9 cellular contexts compared by ENCODE assay signal in the genomic region with DNA sequence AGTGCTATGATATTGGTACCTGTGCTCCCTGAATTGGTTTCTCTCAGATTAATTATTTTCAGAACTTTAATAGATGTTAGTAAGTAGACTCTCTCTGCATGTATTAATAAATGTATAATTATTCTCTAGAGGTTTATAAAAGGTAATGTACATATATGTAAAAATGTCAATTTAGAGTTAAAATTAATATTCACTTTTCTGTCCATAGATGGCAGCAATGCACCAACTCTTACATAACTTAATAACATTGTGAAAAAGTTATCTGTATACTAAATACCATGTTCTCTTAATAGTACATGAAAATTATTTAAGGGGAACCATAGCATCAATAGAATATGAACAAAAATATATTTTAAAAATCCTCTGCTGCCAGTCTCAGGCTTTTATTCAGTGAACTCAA.
DNase-seq lines count a peak whose midpoint lies in the region; ATAC-seq and TF ChIP-seq lines count a peak whose summit lies in the region.
"Had no signal": no experiment of that assay in that cellular context is flagged by ENCODE, and none has a peak within 500 bp of the region (broad histone marks: within the 10 kb centered on the region; RNA-seq: fewer than 3 reads in every experiment).

No MANE protein-coding gene starts in this region.

- H3K27me3 ChIP-seq in Karpas-422 (ENCODE audit: low read length) (no peaks in the 10 kb centered on the region), mammary epithelial cell (ENCODE audit: insufficient read depth, low read length) (no peaks in the 10 kb centered on the region)

- peaks cover 13% of the 10 kb centered on the region for H3K27me3 Mint-ChIP-seq in osteocyte (ENCODE audit: unreplicated experiment)
- no peaks in the 10 kb centered on the region for H3K27me3 Mint-ChIP-seq in T-cell
- H3K27me3 Mint-ChIP-seq: CD4-positive, CD25-positive, alpha-beta regulatory T cell had no signal

- no peaks in the 10 kb centered on the region for H3K36me3 Mint-ChIP-seq in osteocyte (ENCODE audit: unreplicated experiment)
- H3K36me3 Mint-ChIP-seq in T-cell, result no peaks in the 10 kb centered on the region
- H3K36me3 Mint-ChIP-seq: CD4-positive, CD25-positive, alpha-beta regulatory T cell had no signal

- no peaks in the 10 kb centered on the region for H3K36me3 ChIP-seq in Karpas-422 (ENCODE audit: insufficient read depth, low read length)
- no peaks in the 10 kb centered on the region for H3K36me3 ChIP-seq in mammary epithelial cell (ENCODE audit: insufficient read depth, low read length)

- intact Hi-C loops in mammary epithelial cell (cut with micrococcal nuclease), result loop anchor here (10.0 kb wide), 2 partner anchors 342 to 592 kb away; no protein-coding TSS in a partner anchor

- H3K4me2 ChIP-seq in Karpas-422 (ENCODE audit: low read depth, low read length, poor library complexity, severe bottlenecking) (no peak overlapping the region), mammary epithelial cell (ENCODE audit: insufficient read depth, low read depth, low read length) (no peak overlapping the region)

- no peak overlapping the region for H3K27ac ChIP-seq in Karpas-422 (ENCODE audit: low read length)
- H3K27ac ChIP-seq in mammary epithelial cell (ENCODE audit: insufficient read depth, low read depth, low read length), result no peak overlapping the region

- H3K9me3 Mint-ChIP-seq in osteocyte (ENCODE audit: unreplicated experiment), result no peaks in the 10 kb centered on the region
- H3K9me3 Mint-ChIP-seq in T-cell, result peaks cover 0 to 3% (median 0%) of the 10 kb centered on the region in 3 donors

- BruUV-seq in mammary epithelial cell (replicated peaks; lab: Mats Ljungman, UMichigan), result no TSS peak

- peak; percentile 6 for DNase-seq in NCI-H2227 (lab: John Stamatoyannopoulos, UW; ENCODE audit: unreplicated experiment)
- DNase-seq in NCI-H2227 treated with DMSO at 0.1 percent for 48 hours (lab: John Stamatoyannopoulos, UW), result no peak
- DNase-seq in Karpas-422, result peak; percentile 71
- no peak for DNase-seq in mammary epithelial cell
- no peak for DNase-seq in osteocyte (ENCODE audit: extremely low spot score, unreplicated experiment)
- DNase-seq in activated T-cell treated with anti-CD3 and anti-CD28 coated beads, Interleukin-2, amount 50 U/mL, for 1 hour, result no peak
- DNase-seq in T-cell, result no peak

- H2AFZ ChIP-seq in Karpas-422 (ENCODE audit: low read length), result no peak overlapping the region
- H2AFZ ChIP-seq in mammary epithelial cell (ENCODE audit: low read depth, low read length), result no peak overlapping the region

- H3K4me3 ChIP-seq in Karpas-422 (ENCODE audit: low read length) (no peak overlapping the region), mammary epithelial cell (replicated peaks in 1 of 3; ENCODE audit: insufficient read depth in 1 of 3, low read depth in 2 of 3, low read length in 3 of 3) (no peak overlapping the region)

- H4K20me1 ChIP-seq in Karpas-422 (ENCODE audit: insufficient read depth, low read depth, low read length) (no peaks in the 10 kb centered on the region), mammary epithelial cell (ENCODE audit: insufficient read depth, low read length) (no peaks in the 10 kb centered on the region)

- dilution Hi-C loops in mammary epithelial cell (cut with HindIII; ENCODE audit: low sequenced_read_pairs), result no loop called here

- no peaks in the 10 kb centered on the region for H3K4me1 ChIP-seq in Karpas-422 (ENCODE audit: low read length)
- H3K4me1 ChIP-seq in mammary epithelial cell (ENCODE audit: insufficient read depth, low read length), result no peaks in the 10 kb centered on the region

- no peak for ATAC-seq in HG02763 (IDR thresholded peaks at IDR 0.05; ENCODE audit: unreplicated experiment)
- no peak for ATAC-seq in T-cell (replicated peaks in 1 of 4)

- in situ Hi-C loops in mammary epithelial cell (cut with MboI; ENCODE audit: low sequenced_read_pairs in 2 of 2), result no loop called here

- peak; percentile 35 to 43 for TF ChIP-seq CTCF in mammary epithelial cell (conservative IDR thresholded peaks at IDR 0.05 in 1 of 2, IDR thresholded peaks at IDR 0.05 in 1 of 2; ENCODE audit: extremely low read depth in 1 of 2, insufficient read depth in 1 of 2, low read depth in 1 of 2, low read length in 2 of 2)
- peak; percentile 59 for TF ChIP-seq CTCF in osteocyte (IDR thresholded peaks at IDR 0.05)

- H3K9me3 ChIP-seq in Karpas-422 (ENCODE audit: low read length), result no peaks in the 10 kb centered on the region
- H3K9me3 ChIP-seq in mammary epithelial cell (replicated peaks; ENCODE audit: insufficient read depth, low read length), result no peaks in the 10 kb centered on the region

- H3K9ac ChIP-seq in Karpas-422 (ENCODE audit: low read length) (no peak overlapping the region), mammary epithelial cell (ENCODE audit: insufficient read depth, low read length) (no peak overlapping the region)

- POLR2A ChIA-PET in T-cell (lab: Charles Lee), result no interaction called here

- CTCF ChIA-PET in mammary epithelial cell (lab: Charles Lee; ENCODE audit: low non-redundant PET), result no interaction called here
- CTCF ChIA-PET in T-cell (lab: Charles Lee), result no interaction called here

- H3K79me2 ChIP-seq in Karpas-422 (ENCODE audit: low read length) (no peaks in the 10 kb centered on the region), mammary epithelial cell (ENCODE audit: insufficient read depth, low read length) (no peaks in the 10 kb centered on the region)

- no peaks in the 10 kb centered on the region for H3K4me1 Mint-ChIP-seq in osteocyte (ENCODE audit: unreplicated experiment)
- no peaks in the 10 kb centered on the region for H3K4me1 Mint-ChIP-seq in T-cell
- H3K4me1 Mint-ChIP-seq: CD4-positive, CD25-positive, alpha-beta regulatory T cell had no signal

- no peak overlapping the region for H3K27ac Mint-ChIP-seq in osteocyte (ENCODE audit: unreplicated experiment)
- no peak overlapping the region for H3K27ac Mint-ChIP-seq in T-cell
- H3K27ac Mint-ChIP-seq: CD4-positive, CD25-positive, alpha-beta regulatory T cell had no signal

- H3K9me2 ChIP-seq in Karpas-422 (replicated peaks; ENCODE audit: insufficient read depth, low read length), result no peaks in the 10 kb centered on the region

- H3K4me3 Mint-ChIP-seq in osteocyte (ENCODE audit: unreplicated experiment) (no peak overlapping the region), T-cell (no peak overlapping the region)
- H3K4me3 Mint-ChIP-seq: CD4-positive, CD25-positive, alpha-beta regulatory T cell had no signal

Comparison
In these comparisons a context has a peak if more than half of its experiments do, and no peak if none do; other contexts are left out.
1. DNase-seq: peak in NCI-H2227 (single experiment) and Karpas-422 (single experiment); none in NCI-H2227 treated with DMSO at 0.1 percent for 48 hours (single experiment), mammary epithelial cell (single experiment), osteocyte (single experiment), activated T-cell treated with anti-CD3 and anti-CD28 coated beads, Interleukin-2, amount 50 U/mL, for 1 hour (single experiment) and T-cell (0 of 34).